8 cellular contexts compared by ENCODE assay signal in the genomic region with DNA sequence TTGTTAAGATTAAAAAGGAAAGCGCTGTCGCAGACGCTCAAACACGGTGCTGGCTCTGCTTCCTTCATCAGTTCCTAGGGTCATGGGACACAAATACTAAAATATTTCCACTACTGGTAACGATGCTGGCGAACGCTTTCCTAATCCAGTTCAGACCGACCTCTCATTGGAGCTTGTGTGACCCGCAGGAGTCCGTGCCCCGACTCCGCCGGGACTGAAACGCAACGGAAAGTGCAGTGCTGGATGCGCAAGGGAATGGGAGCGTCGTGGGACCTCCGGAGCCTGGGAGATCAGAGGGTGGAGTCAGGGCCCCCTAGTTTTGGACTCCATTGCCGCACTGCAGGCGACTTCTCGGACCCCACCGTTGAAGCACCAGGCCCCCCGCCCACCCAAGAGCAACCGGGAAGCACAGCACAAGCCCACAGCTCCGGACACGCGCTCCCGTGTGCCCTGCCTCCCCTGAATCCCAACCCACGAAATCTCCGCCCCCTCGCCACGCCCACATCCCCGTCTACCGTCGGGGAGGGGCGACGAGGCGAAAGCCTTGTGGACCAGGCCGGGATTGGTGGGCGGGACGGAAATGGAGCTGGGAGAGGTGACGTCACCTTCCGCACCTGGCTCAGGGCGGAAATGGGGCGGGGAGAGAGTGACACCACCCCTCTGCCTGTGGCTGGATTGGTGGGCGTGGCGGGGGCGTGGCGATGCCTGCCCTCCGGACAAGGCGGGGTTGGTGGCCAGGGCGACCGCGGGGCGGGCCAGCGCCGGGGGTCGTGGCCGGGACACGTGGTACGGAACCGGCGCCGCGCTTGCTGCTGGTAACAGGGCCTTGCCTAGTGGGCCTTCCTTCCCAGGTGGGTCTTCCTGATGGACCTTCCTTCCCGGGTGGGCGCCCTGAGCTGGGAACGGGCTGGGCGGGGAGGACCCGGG. TPM values are rescaled to one million over a fixed set of nuclear protein-coding genes. Genes with fewer than 3 reads are reported as not detected.
DNase-seq lines count a peak whose midpoint lies in the region; ATAC-seq and TF ChIP-seq lines count a peak whose summit lies in the region.

A gene (plus strand): TSS at position 783 of the 927 bp plus-strand sequence. CDS start 3,611 bp downstream, outside the sequence.

- intact Hi-C loops in head of caudate nucleus (cut with DNase I) (loop anchor here (5.0 to 10.0 kb wide), 2 partner anchors 51 to 301 kb away; no protein-coding TSS in a partner anchor), ovary (cut with DNase I) (loop anchor here in 1 of 4 donors (5.0 kb wide), 1 partner anchor 299 kb away; no protein-coding TSS in a partner anchor), thyroid gland (cut with DNase I) (loop anchor here (5.0 to 10.0 kb wide), 3 partner anchors 99 to 341 kb away; a partner anchor contains a TSS)

- H3K27me3 ChIP-seq in ovary = no peaks in the 10 kb centered on the region
- no peaks in the 10 kb centered on the region for H3K27me3 ChIP-seq in thyroid gland

- no peaks in the 10 kb centered on the region for H3K36me3 ChIP-seq in ovary
- no peaks in the 10 kb centered on the region for H3K36me3 ChIP-seq in thyroid gland

- H3K27ac ChIP-seq in ovary = peak within 1 kb of the TSS; percentile 27 to 89
- H3K27ac ChIP-seq in thyroid gland = peak within 1 kb of the TSS; percentile 90 to 97 (median 90)

- H3K4me3 ChIP-seq in GM12864 (ENCODE audit: low read depth, low read length) (peak within 1 kb of the TSS; percentile 94), ovary (peak within 1 kb of the TSS; percentile 74), thyroid gland (replicated peaks in 1 of 3) (peak within 1 kb of the TSS; percentile 84 to 91 (median 89))

- TF ChIP-seq POLR2A in ovary (IDR thresholded peaks at IDR 0.05) (peak; percentile 81), thyroid gland (IDR thresholded peaks at IDR 0.05) (peak; percentile 24 to 93)

- WGBS in ovary, 3 donors = 0 to 1% (median 0%) methylated on average over 68 to 71 of the region's 71 CpGs
- 0 to 1% methylated on average over 16 to 34 of the region's 71 CpGs for WGBS in thyroid gland, 2 donors

- peak; percentile 93 for DNase-seq in GM12864 (ENCODE audit: low read depth)
- peak; percentile 98 to 100 (median 100) for DNase-seq in NCI-H1417 (lab: John Stamatoyannopoulos, UW)
- DNase-seq in SW 1271 (lab: John Stamatoyannopoulos, UW) = peak; percentile 97 to 98
- DNase-seq in activated naive CD8-positive, alpha-beta T cell treated with anti-CD3 and anti-CD28 coated beads, Interleukin-2, amount 50 U/mL, for 16 hours (ENCODE audit: low read depth, low spot score) = peak; percentile 99
- peak; percentile 98 to 100 (median 100) for DNase-seq in head of caudate nucleus
- DNase-seq in ovary = peak; percentile 100
- DNase-seq in thyroid gland = peak; percentile 100

- ATAC-seq in HG02759 (IDR thresholded peaks at IDR 0.05; ENCODE audit: unreplicated experiment) = peak; percentile 79

- H3K9me3 ChIP-seq in ovary (no peaks in the 10 kb centered on the region), thyroid gland (no peaks in the 10 kb centered on the region)

- TF ChIP-seq CTCF in GM12864 (IDR thresholded peaks at IDR 0.05; ENCODE audit: low read depth, low read length, missing control alignments) (no peak), ovary (IDR thresholded peaks at IDR 0.05) (no peak), thyroid gland (IDR thresholded peaks at IDR 0.05) (no peak)

- TF ChIP-seq EP300 in ovary (IDR thresholded peaks at IDR 0.05) = peak; percentile 11

- H3K4me1 ChIP-seq in ovary (ENCODE audit: insufficient read depth) (peaks cover 4% of the 10 kb centered on the region), thyroid gland (peaks cover 33 to 38% of the 10 kb centered on the region in 2 donors)

RNA-seq across cellular contexts. Expression of the gene that starts here (rescaled TPM):
- total RNA-seq in ovary (100 to 1,000 TPM in 2 of 7 donors, 10 to 100 TPM in 5; 28.1 to 119 (median 91.7) TPM), thyroid gland (100 to 1,000 TPM; 249 to 437 (median 301) TPM)
- 100 to 1,000 TPM in 1 of 2 donors, 10 to 100 TPM in 1; 41.1 to 107 TPM for polyA plus RNA-seq in ovary

Comparison
In these comparisons a context has a peak if more than half of its experiments do, and no peak if none do; other contexts are left out.
1. Peak in every context shown above with its lines: DNase-seq, ATAC-seq, H3K4me3 ChIP-seq and H3K27ac ChIP-seq.